Comparison of ENCODE assay signal across 8 cellular contexts in genomic region chr7:20219446-20220292, GRCh38.
DNase-seq lines count a peak whose midpoint lies in the region; ATAC-seq, FAIRE-seq and TF ChIP-seq lines count a peak whose summit lies in the region.

No MANE protein-coding gene starts in this region.

- TF ChIP-seq CTCF in epithelial cell of esophagus (IDR thresholded peaks at IDR 0.05; ENCODE audit: insufficient read depth, low read depth, low read length, missing control alignments) = no peak

- H3K9ac ChIP-seq in mucosa of stomach (ENCODE audit: low read length) = peak overlapping the region; percentile 52

- ATAC-seq in GM21381 (IDR thresholded peaks at IDR 0.05; ENCODE audit: unreplicated experiment) (peak; percentile 76), HG03575 (IDR thresholded peaks at IDR 0.05; ENCODE audit: extremely low read depth, insufficient number of reproducible peaks, low FRiP score, unreplicated experiment) (peak; percentile 42)

- DNase-seq in ELF-1 (ENCODE audit: low read depth, low spot score) (peak; percentile 62), RCC 7860 (ENCODE audit: low spot score) (peak; percentile 99), epithelial cell of esophagus (ENCODE audit: low read depth) (peak; percentile 91), amniotic stem cell (lab: John Stamatoyannopoulos, UW) (no peak), 8988T (no peak)

- H3K4me1 ChIP-seq in mucosa of stomach (ENCODE audit: control insufficient read depth, insufficient read depth, low read length) = peaks cover 37% of the 10 kb centered on the region

- no peak overlapping the region for H3K4me3 ChIP-seq in epithelial cell of esophagus (ENCODE audit: low read length)
- H3K4me3 ChIP-seq in mucosa of stomach (ENCODE audit: low read length) = no peak overlapping the region

- no peaks in the 10 kb centered on the region for H3K36me3 ChIP-seq in mucosa of stomach (ENCODE audit: control insufficient read depth, insufficient read depth, low read length)

- FAIRE-seq in RCC 7860 (lab: Jason Lieb, UNC) = no peak

- no peaks in the 10 kb centered on the region for H3K9me3 ChIP-seq in mucosa of stomach (ENCODE audit: control insufficient read depth, low read length)

- no peaks in the 10 kb centered on the region for H3K27me3 ChIP-seq in mucosa of stomach (ENCODE audit: control insufficient read depth, insufficient read depth, low read length)

Comparison
In these comparisons a context has a peak if more than half of its experiments do, and no peak if none do; other contexts are left out.
1. DNase-seq: peak in ELF-1 (single experiment), RCC 7860 (single experiment) and epithelial cell of esophagus (single experiment); none in amniotic stem cell (single experiment) and 8988T (single experiment).